ENCODE assay signal across 15 cellular contexts in genomic region chr19:24065865-24066604, GRCh38. TPM values are rescaled to one million over a fixed set of nuclear protein-coding genes. Genes with fewer than 3 reads are reported as not detected.
A peak's percentile ranks its signal among the peaks of the same experiment; 100 is the strongest.
DNase-seq lines count a peak whose midpoint lies in the region; ATAC-seq and TF ChIP-seq lines count a peak whose summit lies in the region.
"Had no signal": no experiment of that assay in that cellular context is flagged by ENCODE, and none has a peak within 500 bp of the region (broad histone marks: within the 10 kb centered on the region; RNA-seq: fewer than 3 reads in every experiment).

No MANE protein-coding gene starts in this region.

- H3K4me3 Mint-ChIP-seq in stimulated activated naive B cell treated with anti-CD40 and anti-IgM and Interleukin-4, amounts not matched to agents 10 μg/mL and 1 μg/mL and 100 μg/mL, for 72 hours = no peak overlapping the region
- H3K4me3 Mint-ChIP-seq: CD4-positive, alpha-beta T cell; GM23338 had no signal

- H3K23ac ChIP-seq in neuronal stem cell (ENCODE audit: low read depth, low read length, poor library complexity) = no peak overlapping the region

- H3K18ac ChIP-seq in neuronal stem cell (ENCODE audit: low read length) = no peak overlapping the region

- peaks cover 23 to 91% of the 10 kb centered on the region in 2 donors for H3K36me3 ChIP-seq in neuronal stem cell (replicated peaks in 1 of 2; ENCODE audit: control insufficient read depth in 2 of 2, insufficient read depth in 2 of 2, low read length in 2 of 2)

- no peak overlapping the region for H2BK15ac ChIP-seq in neuronal stem cell (ENCODE audit: low read length)

- no peak overlapping the region for H2BK12ac ChIP-seq in neuronal stem cell (ENCODE audit: low read length)

- H2AFZ ChIP-seq in neuronal stem cell (ENCODE audit: low read length) = no peak overlapping the region
- H2AFZ ChIP-seq: GM23338 had no signal

- H3K27me3 ChIP-seq in neuronal stem cell (ENCODE audit: control insufficient read depth in 3 of 3, insufficient read depth in 3 of 3, low read depth in 1 of 3, low read length in 3 of 3) = no peaks in the 10 kb centered on the region
- H3K27me3 ChIP-seq: BE2C had no signal

- H4K8ac ChIP-seq in neuronal stem cell (ENCODE audit: low read depth, low read length) = no peak overlapping the region

- no peak overlapping the region for H2BK120ac ChIP-seq in neuronal stem cell (ENCODE audit: low read depth, low read length)

- TF ChIP-seq CTCF in GM10266 (IDR thresholded peaks at IDR 0.05; ENCODE audit: control insufficient read depth, insufficient read depth, low read depth, missing control alignments) = no peak

- no peak overlapping the region for H3K14ac ChIP-seq in neuronal stem cell (ENCODE audit: low read length)

- no peak overlapping the region for H2BK5ac ChIP-seq in neuronal stem cell (ENCODE audit: low read length)

- no peak overlapping the region for H3K4me2 ChIP-seq in neuronal stem cell (ENCODE audit: insufficient read depth, low read length, poor library complexity, severe bottlenecking)
- H3K4me2 ChIP-seq: GM23338 had no signal

- no peaks in the 10 kb centered on the region for H3K4me1 Mint-ChIP-seq in stimulated activated naive B cell treated with anti-CD40 and anti-IgM and Interleukin-4, amounts not matched to agents 10 μg/mL and 1 μg/mL and 100 μg/mL, for 72 hours
- H3K4me1 Mint-ChIP-seq: GM23338 had no signal

- H3K27me3 Mint-ChIP-seq in stimulated activated naive B cell treated with anti-CD40 and anti-IgM and Interleukin-4, amounts not matched to agents 10 μg/mL and 1 μg/mL and 100 μg/mL, for 72 hours = no peaks in the 10 kb centered on the region
- H3K27me3 Mint-ChIP-seq: CD4-positive, alpha-beta T cell had no signal

- no peak overlapping the region for H2AK5ac ChIP-seq in neuronal stem cell (ENCODE audit: low read depth, low read length)

- H3K4me3 ChIP-seq in neuronal stem cell (ENCODE audit: low read length in 2 of 2) = no peak overlapping the region
- H3K4me3 ChIP-seq: GM23338 had no signal

- intact Hi-C loops in posterior cingulate gyrus (cut with DNase I) = no loop called here

- no peaks in the 10 kb centered on the region for H3K9me3 ChIP-seq in neuronal stem cell (replicated peaks in 1 of 2; ENCODE audit: control insufficient read depth in 2 of 2, insufficient read depth in 1 of 2, low read depth in 1 of 2, low read length in 2 of 2)
- H3K9me3 ChIP-seq: BE2C, Caco-2 had no signal

- H3K4ac ChIP-seq in neuronal stem cell (ENCODE audit: low read length) = no peak overlapping the region

- H3K9ac ChIP-seq in neuronal stem cell (ENCODE audit: low read depth, low read length, poor library complexity) = peak overlapping the region; percentile 26

- no peaks in the 10 kb centered on the region for H3K79me1 ChIP-seq in neuronal stem cell (ENCODE audit: low read depth, low read length)

- no peaks in the 10 kb centered on the region for H3K9me3 Mint-ChIP-seq in stimulated activated naive B cell treated with anti-CD40 and anti-IgM and Interleukin-4, amounts not matched to agents 10 μg/mL and 1 μg/mL and 100 μg/mL, for 72 hours
- H3K9me3 Mint-ChIP-seq: CD4-positive, alpha-beta T cell; GM23338 had no signal

- peak; percentile 19 to 51 for DNase-seq in AML-193 (lab: John Stamatoyannopoulos, UW)
- peak; percentile 12 for DNase-seq in MV-4-11 (lab: John Stamatoyannopoulos, UW)
- DNase-seq in neuronal stem cell (ENCODE audit: low spot score) = no peak
- DNase-seq in stimulated activated naive B cell treated with anti-CD40 and anti-IgM and Interleukin-4, amounts not matched to agents 10 μg/mL and 1 μg/mL and 100 μg/mL, for 72 hours = no peak
- DNase-seq in posterior cingulate gyrus = no peak
- DNase-seq in GM10266 (ENCODE audit: extremely low spot score) = no peak
- no peak for DNase-seq in anterior cingulate cortex (lab: John Stamatoyannopoulos, UW)
- DNase-seq: BE2C; C1 segment of cervical spinal cord; Caco-2; CD4-positive, alpha-beta T cell; HCEC 1CT; IMR-90 had no signal

- no CpG with 5 or more reads among the region's 1 CpG for WGBS in neuronal stem cell (ENCODE audit: extremely low coverage in 2 of 2, insufficient read length in 2 of 2, insufficient replicate concordance in 1 of 2), 2 donors

- H3K4me1 ChIP-seq in neuronal stem cell (ENCODE audit: control insufficient read depth in 2 of 2, insufficient read depth in 1 of 2, low read depth in 1 of 2, low read length in 2 of 2) = no peaks in the 10 kb centered on the region
- H3K4me1 ChIP-seq: BE2C, Caco-2 had no signal

- ATAC-seq in stimulated activated naive B cell treated with anti-CD40 and anti-IgM and Interleukin-4, amounts not matched to agents 10 μg/mL and 1 μg/mL and 100 μg/mL, for 72 hours (replicated peaks) = no peak
- ATAC-seq: GM23338 had no signal

- no peak overlapping the region for H4K91ac ChIP-seq in neuronal stem cell (ENCODE audit: low read depth, low read length, poor library complexity)

- H3K27ac ChIP-seq in neuronal stem cell (replicated peaks; ENCODE audit: low read length) = no peak overlapping the region
- H3K27ac ChIP-seq: HL-60 had no signal

- peak overlapping the region; percentile 37 for H3K27ac Mint-ChIP-seq in stimulated activated naive B cell treated with anti-CD40 and anti-IgM and Interleukin-4, amounts not matched to agents 10 μg/mL and 1 μg/mL and 100 μg/mL, for 72 hours
- H3K27ac Mint-ChIP-seq: CD4-positive, alpha-beta T cell; GM23338 had no signal

- H3K36me3 Mint-ChIP-seq in stimulated activated naive B cell treated with anti-CD40 and anti-IgM and Interleukin-4, amounts not matched to agents 10 μg/mL and 1 μg/mL and 100 μg/mL, for 72 hours = peaks cover 27 to 51% of the 10 kb centered on the region in 2 donors

RNA-seq across cellular contexts. Expression of gene ZNF254, which starts 21.0 kb away (rescaled TPM):
- polyA plus RNA-seq in neuronal stem cell (2013, experiment 1 of 2) = 37.5 TPM
- 38.7 TPM for polyA plus RNA-seq in neuronal stem cell (2013, experiment 2 of 2)

Comparison
In these comparisons a context has a peak if more than half of its experiments do, and no peak if none do; other contexts are left out.
1. DNase-seq: peak in AML-193 (2 of 2) and MV-4-11 (single experiment); none in neuronal stem cell (single experiment), stimulated activated naive B cell treated with anti-CD40 and anti-IgM and Interleukin-4, amounts not matched to agents 10 μg/mL and 1 μg/mL and 100 μg/mL, for 72 hours (single experiment), posterior cingulate gyrus (0 of 10), GM10266 (single experiment) and anterior cingulate cortex (0 of 58).